ENCODE assay signal across 9 cellular contexts in the genomic region with DNA sequence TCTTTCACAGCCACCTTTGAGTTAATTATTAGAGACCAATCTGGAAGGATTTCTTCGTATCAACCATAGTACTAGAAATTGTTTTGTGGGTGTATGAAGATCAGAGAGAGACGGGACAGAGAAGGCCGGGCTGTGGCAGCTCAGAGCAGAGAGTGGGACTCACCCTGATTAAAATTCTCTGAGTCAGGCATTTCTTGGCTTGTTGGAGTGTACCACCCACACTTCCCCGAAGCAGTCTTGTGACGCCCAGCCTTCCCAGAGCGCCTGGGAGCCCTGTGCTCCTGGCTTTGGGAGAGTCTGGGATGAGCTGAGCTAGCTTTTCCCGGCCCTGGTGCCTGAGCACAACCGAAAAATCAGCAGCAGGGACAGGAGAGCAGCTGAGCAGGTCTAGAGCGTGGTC. TPM values are rescaled to one million over a fixed set of nuclear protein-coding genes. Genes with fewer than 3 reads are reported as not detected.
DNase-seq lines count a peak whose midpoint lies in the region; ATAC-seq and TF ChIP-seq lines count a peak whose summit lies in the region.
"Had no signal": no experiment of that assay in that cellular context is flagged by ENCODE, and none has a peak within 500 bp of the region (broad histone marks: within the 10 kb centered on the region; RNA-seq: fewer than 3 reads in every experiment).

No MANE protein-coding gene starts in this region.

- H3K9me3 Mint-ChIP-seq in HFFc6, result no peaks in the 10 kb centered on the region
- no peaks in the 10 kb centered on the region for H3K9me3 Mint-ChIP-seq in naive thymus-derived CD4-positive, alpha-beta T cell

- H3K4me3 Mint-ChIP-seq in HFFc6, result peak overlapping the region; percentile 77
- no peak overlapping the region for H3K4me3 Mint-ChIP-seq in naive thymus-derived CD4-positive, alpha-beta T cell

- peak overlapping the region in 1 of 2 donors; percentile 30 for H3K9ac ChIP-seq in colonic mucosa (ENCODE audit: low read depth in 2 of 2, low read length in 2 of 2)
- peak overlapping the region; percentile 64 to 68 for H3K9ac ChIP-seq in stomach smooth muscle (ENCODE audit: low read length in 2 of 2)

- peaks cover 2% of the 10 kb centered on the region; the same call in 1 of the 2 replicates for H3K27me3 Mint-ChIP-seq in HFFc6 (ENCODE audit: insufficient read depth)
- no peaks in the 10 kb centered on the region for H3K27me3 Mint-ChIP-seq in naive thymus-derived CD4-positive, alpha-beta T cell

- H3K27ac Mint-ChIP-seq in HFFc6, result peak overlapping the region; percentile 94
- peak overlapping the region in 1 of 9 donors; percentile 37 for H3K27ac Mint-ChIP-seq in naive thymus-derived CD4-positive, alpha-beta T cell

- H3K27ac ChIP-seq in colonic mucosa, result peak overlapping the region; percentile 81
- peak overlapping the region; percentile 94 for H3K27ac ChIP-seq in stomach smooth muscle (ENCODE audit: low read length)
- H3K27ac ChIP-seq in naive thymus-derived CD4-positive, alpha-beta T cell (ENCODE audit: low read depth, low read length), result no peak overlapping the region

- POLR2A ChIA-PET in naive thymus-derived CD4-positive, alpha-beta T cell (lab: Charles Lee), result no interaction called here

- H3K9me3 ChIP-seq in colonic mucosa (no peaks in the 10 kb centered on the region), stomach smooth muscle (ENCODE audit: control insufficient read depth in 2 of 2, low read length in 2 of 2) (no peaks in the 10 kb centered on the region)
- H3K9me3 ChIP-seq in naive thymus-derived CD4-positive, alpha-beta T cell (ENCODE audit: control insufficient read depth in 2 of 3, low read length in 3 of 3), result no peaks in the 10 kb centered on the region

- H3K4me3 ChIP-seq in colonic mucosa, result no peak overlapping the region
- peak overlapping the region; percentile 4 to 44 for H3K4me3 ChIP-seq in stomach smooth muscle (ENCODE audit: low read length in 2 of 2)
- no peak overlapping the region for H3K4me3 ChIP-seq in naive thymus-derived CD4-positive, alpha-beta T cell (ENCODE audit: low read length)

- intact Hi-C loops in colonic mucosa (cut with DNase I), result no loop called here
- intact Hi-C loops in naive thymus-derived CD4-positive, alpha-beta T cell (cut with micrococcal nuclease), result no loop called here

- H3K27me3 ChIP-seq in colonic mucosa (no peaks in the 10 kb centered on the region), stomach smooth muscle (ENCODE audit: control insufficient read depth in 1 of 2, insufficient read depth in 2 of 2, low read length in 2 of 2) (no peaks in the 10 kb centered on the region)
- no peaks in the 10 kb centered on the region for H3K27me3 ChIP-seq in naive thymus-derived CD4-positive, alpha-beta T cell (ENCODE audit: control insufficient read depth in 2 of 2, insufficient read depth in 2 of 2, low read length in 2 of 2)

- H3K36me3 Mint-ChIP-seq in HFFc6 (ENCODE audit: low read depth), result peaks cover 12% of the 10 kb centered on the region
- H3K36me3 Mint-ChIP-seq in naive thymus-derived CD4-positive, alpha-beta T cell, result peaks cover 0 to 18% (median 0%) of the 10 kb centered on the region in 5 donors

- DNase-seq in HFFc6 (peak; percentile 83), colonic mucosa (peak; percentile 57), left kidney (ENCODE audit: low read depth, low spot score) (peak; percentile 58), DMS79 (lab: John Stamatoyannopoulos, UW) (no peak), KG1 (lab: John Stamatoyannopoulos, UW) (no peak)
- DNase-seq in stimulated activated CD4-positive, alpha-beta T cell treated with anti-CD3 and anti-CD28 coated beads, Interleukin-15, amount 100 ng/mL, for 24 hours, result no peak
- DNase-seq in naive thymus-derived CD4-positive, alpha-beta T cell, result no peak

- H3K4me1 ChIP-seq in colonic mucosa, result peaks cover 6% of the 10 kb centered on the region
- H3K4me1 ChIP-seq in stomach smooth muscle (ENCODE audit: control insufficient read depth, insufficient read depth, low read length), result peaks cover 43% of the 10 kb centered on the region
- no peaks in the 10 kb centered on the region for H3K4me1 ChIP-seq in naive thymus-derived CD4-positive, alpha-beta T cell (ENCODE audit: control insufficient read depth in 2 of 2, insufficient read depth in 2 of 2, low read length in 2 of 2)

- peaks cover 28% of the 10 kb centered on the region for H3K4me1 Mint-ChIP-seq in HFFc6 (ENCODE audit: low read depth)
- peaks cover 13 to 48% (median 34%) of the 10 kb centered on the region in 7 donors for H3K4me1 Mint-ChIP-seq in naive thymus-derived CD4-positive, alpha-beta T cell

- TF ChIP-seq CTCF in HFFc6 (IDR thresholded peaks at IDR 0.05) (no peak), colonic mucosa (IDR thresholded peaks at IDR 0.05) (no peak)

- H3K36me3 ChIP-seq in colonic mucosa (no peaks in the 10 kb centered on the region), stomach smooth muscle (ENCODE audit: control insufficient read depth in 2 of 2, insufficient read depth in 2 of 2, low read length in 2 of 2) (peaks cover 0 to 4% of the 10 kb centered on the region in 2 donors)
- peaks cover 0 to 9% (median 0%) of the 10 kb centered on the region in 3 experiments for H3K36me3 ChIP-seq in naive thymus-derived CD4-positive, alpha-beta T cell (ENCODE audit: control insufficient read depth in 2 of 3, insufficient read depth in 3 of 3, low read length in 3 of 3)

- ATAC-seq in naive thymus-derived CD4-positive, alpha-beta T cell, result no peak

- CTCF ChIA-PET in naive thymus-derived CD4-positive, alpha-beta T cell (lab: Charles Lee), result no interaction called here

RNA-seq across cellular contexts. Expression of gene PLEKHM2, which starts 19.4 kb away (rescaled TPM):
- total RNA-seq in HFFc6 (2021; fragmentation: NEBNext Ultra II Directional; extraction: Animal tissue kit (Norgen Biotek cat#: 25700)), result 10 to 100 TPM; 61.5 to 70.5 (median 66.0) TPM
- 10 to 100 TPM; 32.7 to 37.2 TPM for total RNA-seq in colonic mucosa
- 10 to 100 TPM; 53.6 to 78.6 (median 68.1) TPM for total RNA-seq in naive thymus-derived CD4-positive, alpha-beta T cell
- 10 to 100 TPM in 1 of 2 donors, 1 to 10 TPM in 1; 4.3 to 10.0 TPM for polyA plus RNA-seq in naive thymus-derived CD4-positive, alpha-beta T cell

RNA-seq across cellular contexts. Expression of gene SLC25A34, which starts 32.5 kb away (rescaled TPM):
- under 1 TPM; 0.26 to 0.68 (median 0.43) TPM for total RNA-seq in HFFc6 (2021; fragmentation: NEBNext Ultra II Directional; extraction: Animal tissue kit (Norgen Biotek cat#: 25700))
- 10 to 100 TPM in 1 of 2 donors, 1 to 10 TPM in 1; 3.2 to 16.0 TPM for total RNA-seq in colonic mucosa
- total RNA-seq in naive thymus-derived CD4-positive, alpha-beta T cell, result 1 to 10 TPM; 1.5 to 4.6 (median 2.1) TPM
- polyA plus RNA-seq in naive thymus-derived CD4-positive, alpha-beta T cell, result under 1 TPM in 1 of 2 donors, not detected in 1; 0.08 TPM

RNA-seq across cellular contexts. Expression of gene TMEM82, which starts 38.7 kb away (rescaled TPM):
- total RNA-seq in HFFc6 (2021; fragmentation: NEBNext Ultra II Directional; extraction: Animal tissue kit (Norgen Biotek cat#: 25700)), result not detected
- 10 to 100 TPM; 11.5 to 17.0 TPM for total RNA-seq in colonic mucosa
- not detected for total RNA-seq in naive thymus-derived CD4-positive, alpha-beta T cell
- polyA plus RNA-seq in naive thymus-derived CD4-positive, alpha-beta T cell, result not detected
- total RNA-seq: T-helper 1 cell treated with Interleukin-12 subunit alpha and Interleukin-12 subunit beta and Interleukin-4 antibody, amounts not matched to agents 30 ng/mL and 1 ng/mL, for 36 hours had no signal

RNA-seq across cellular contexts. Expression of gene FBLIM1, which starts 55.0 kb away (rescaled TPM):
- 100 to 1,000 TPM in 4 of 6 experiments, 10 to 100 TPM in 2; 98.4 to 127 (median 110) TPM for total RNA-seq in HFFc6 (2021; fragmentation: NEBNext Ultra II Directional; extraction: Animal tissue kit (Norgen Biotek cat#: 25700))
- total RNA-seq in colonic mucosa, result 100 to 1,000 TPM; 167 to 213 TPM
- total RNA-seq in naive thymus-derived CD4-positive, alpha-beta T cell, result under 1 TPM in 2 of 5 experiments, not detected in 3; 0.27 to 0.54 TPM
- under 1 TPM in 1 of 2 donors, not detected in 1; 0.41 TPM for polyA plus RNA-seq in naive thymus-derived CD4-positive, alpha-beta T cell
- total RNA-seq: T-helper 1 cell treated with Interleukin-12 subunit alpha and Interleukin-12 subunit beta and Interleukin-4 antibody, amounts not matched to agents 30 ng/mL and 1 ng/mL, for 36 hours had no signal

Comparison
In these comparisons a context has a peak if more than half of its experiments do, and no peak if none do; other contexts are left out.
1. DNase-seq: peak in HFFc6 (single experiment), colonic mucosa (single experiment) and left kidney (single experiment); none in DMS79 (single experiment), KG1 (single experiment), stimulated activated CD4-positive, alpha-beta T cell treated with anti-CD3 and anti-CD28 coated beads, Interleukin-15, amount 100 ng/mL, for 24 hours (single experiment) and naive thymus-derived CD4-positive, alpha-beta T cell (0 of 9).
2. H3K4me3 ChIP-seq: peak in stomach smooth muscle (2 of 2); none in colonic mucosa (single experiment) and naive thymus-derived CD4-positive, alpha-beta T cell (single experiment).
3. RNA of gene TMEM82, which starts 38.7 kb away (total RNA-seq): 11.5 to 17.0 TPM in colonic mucosa; not detected in HFFc6 and not detected in naive thymus-derived CD4-positive, alpha-beta T cell; every median in the first group is over 10 times any median in the second.